ENCODE assay signal across 21 cellular contexts in the genomic region with DNA sequence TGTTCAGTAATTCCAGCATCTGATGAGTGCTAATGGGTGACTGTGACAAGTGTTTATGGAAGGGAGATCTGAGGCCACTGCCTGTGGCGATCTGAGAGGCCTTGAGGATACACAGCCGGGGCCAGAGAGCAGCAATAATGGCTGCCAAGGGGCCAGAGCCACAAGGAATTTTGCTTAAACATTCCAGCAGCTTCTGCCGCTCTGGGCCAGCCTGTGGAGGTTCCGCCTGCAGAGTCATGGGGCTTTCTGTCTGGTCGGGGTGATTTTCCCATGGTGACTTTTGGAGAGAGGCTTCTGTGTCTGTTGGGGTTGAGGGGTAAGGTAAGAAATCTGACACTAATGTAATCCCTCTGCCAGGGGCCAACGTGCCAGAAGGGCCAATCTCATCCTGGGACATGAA.
DNase-seq lines count a peak whose midpoint lies in the region; ATAC-seq and TF ChIP-seq lines count a peak whose summit lies in the region.
"Had no signal": no experiment of that assay in that cellular context is flagged by ENCODE, and none has a peak within 500 bp of the region (broad histone marks: within the 10 kb centered on the region; RNA-seq: fewer than 3 reads in every experiment).

No MANE protein-coding gene starts in this region.

- H4K20me1 ChIP-seq in GM23338 (replicated peaks; ENCODE audit: insufficient read depth) = no peaks in the 10 kb centered on the region

- no peaks in the 10 kb centered on the region for H3K9me2 ChIP-seq in GM23338 (ENCODE audit: insufficient read depth)

- H3K4me1 ChIP-seq in GM23338 (ENCODE audit: insufficient read depth) (no peaks in the 10 kb centered on the region; the same call in none of the 2 replicates), sigmoid colon (peaks cover 0 to 33% (median 30%) of the 10 kb centered on the region in 4 donors)
- H3K4me1 ChIP-seq: suprapubic skin had no signal

- H3K4me3 ChIP-seq in GM23338 (no peak overlapping the region), sigmoid colon (no peak overlapping the region)
- H3K4me3 ChIP-seq: suprapubic skin had no signal

- H3K36me3 ChIP-seq in GM23338 (ENCODE audit: insufficient read depth) (no peaks in the 10 kb centered on the region), sigmoid colon (no peaks in the 10 kb centered on the region)
- H3K36me3 ChIP-seq: neutrophil, suprapubic skin had no signal

- TF ChIP-seq POLR2A in sigmoid colon (IDR thresholded peaks at IDR 0.05) = no peak

- H3K4me3 Mint-ChIP-seq in GM23338 = no peak overlapping the region
- H3K4me3 Mint-ChIP-seq: CD4-positive, CD25-positive, alpha-beta regulatory T cell had no signal

- peak overlapping the region; percentile 84; the same call in 1 of the 2 replicates for H2AFZ ChIP-seq in GM23338

- WGBS in sigmoid colon, 2 donors = 77 to 82% methylated on average over 6 of the region's 6 CpGs

- H3K36me3 Mint-ChIP-seq in GM23338 (ENCODE audit: low read depth) = no peaks in the 10 kb centered on the region
- H3K36me3 Mint-ChIP-seq in activated naive CD4-positive, alpha-beta T cell treated with anti-CD3 and anti-CD28 coated beads, Interleukin-2, amount 50 U/mL, for 72 hours = no peaks in the 10 kb centered on the region
- H3K36me3 Mint-ChIP-seq: CD4-positive, CD25-positive, alpha-beta regulatory T cell had no signal

- peaks cover 21% of the 10 kb centered on the region for H3K4me1 Mint-ChIP-seq in GM23338
- H3K4me1 Mint-ChIP-seq: CD4-positive, CD25-positive, alpha-beta regulatory T cell had no signal

- peak; percentile 41 for DNase-seq in GM23338 (ENCODE audit: low spot score)
- DNase-seq in astrocyte of the hippocampus (ENCODE audit: low read depth, low spot score) = peak; percentile 49
- peak; percentile 35 for DNase-seq in iPS-NIHi7 (ENCODE audit: extremely low spot score)
- DNase-seq in sigmoid colon = no peak
- no peak for DNase-seq in activated T-cell treated with anti-CD3 and anti-CD28 coated beads, Interleukin-2, amount 50 U/mL, for 48 hours
- no peak for DNase-seq in middle frontal gyrus (ENCODE audit: extremely low spot score, low spot score)
- DNase-seq in activated naive CD4-positive, alpha-beta T cell treated with anti-CD3 and anti-CD28 coated beads, Interleukin-2, amount 50 U/mL, for 72 hours (ENCODE audit: low spot score in 2 of 2) = no peak
- DNase-seq: activated CD4-positive, alpha-beta T cell treated with anti-CD3 and anti-CD28 coated beads for 48 hours; amygdala; CD4-positive, CD25-positive, alpha-beta regulatory T cell; hippocampal formation; kidney glomerular epithelial cell; NCI-H1092 treated with DMSO at 0.1 percent for 48 hours; NCI-H2081; NCI-H446; RPMI8226; stimulated activated CD4-positive, alpha-beta T cell treated with anti-CD3 and anti-CD28 coated beads, Interleukin-12 subunit alpha, Interleukin-12 subunit beta, amount 100 ng/mL, for 4 hours; stimulated activated CD8-positive, alpha-beta memory T cell treated with anti-CD3 and anti-CD28 coated beads, Interleukin-4, amount 100 ng/mL, for 48 hours had no signal

- H3K27ac ChIP-seq in GM23338 (ENCODE audit: low read depth) (no peak overlapping the region), sigmoid colon (peak overlapping the region; percentile 56 to 79 (median 60))
- H3K27ac ChIP-seq: neutrophil, suprapubic skin had no signal

- H3K9me3 ChIP-seq in sigmoid colon = no peaks in the 10 kb centered on the region
- H3K9me3 ChIP-seq: neutrophil, suprapubic skin had no signal

- no peak for TF ChIP-seq EP300 in sigmoid colon (IDR thresholded peaks at IDR 0.05)

- ATAC-seq in GM23338 (peak; percentile 64), HG03175 (IDR thresholded peaks at IDR 0.05; ENCODE audit: unreplicated experiment) (no peak)
- no peak for ATAC-seq in activated naive CD4-positive, alpha-beta T cell treated with anti-CD3 and anti-CD28 coated beads, Interleukin-2, amount 50 U/mL, for 72 hours

- H3K79me2 ChIP-seq in GM23338 (replicated peaks; ENCODE audit: insufficient read depth) = no peaks in the 10 kb centered on the region

- TF ChIP-seq CTCF in GM23338 (conservative IDR thresholded peaks at IDR 0.05; ENCODE audit: low read depth in 2 of 2) (no peak), sigmoid colon (IDR thresholded peaks at IDR 0.05) (no peak)

- intact Hi-C loops in sigmoid colon (cut with DNase I) = no loop called here

- H3K9me3 Mint-ChIP-seq in GM23338 = no peaks in the 10 kb centered on the region
- H3K9me3 Mint-ChIP-seq in activated naive CD4-positive, alpha-beta T cell treated with anti-CD3 and anti-CD28 coated beads, Interleukin-2, amount 50 U/mL, for 72 hours = no peaks in the 10 kb centered on the region

- no peaks in the 10 kb centered on the region for H3F3A ChIP-seq in GM23338 (replicated peaks; ENCODE audit: low read depth)

- no peak overlapping the region; the same call in 1 of the 2 replicates for H3K27ac Mint-ChIP-seq in GM23338
- no peak overlapping the region for H3K27ac Mint-ChIP-seq in activated naive CD4-positive, alpha-beta T cell treated with anti-CD3 and anti-CD28 coated beads, Interleukin-2, amount 50 U/mL, for 72 hours
- H3K27ac Mint-ChIP-seq: CD4-positive, CD25-positive, alpha-beta regulatory T cell had no signal

- H3K27me3 Mint-ChIP-seq in GM23338 (ENCODE audit: insufficient read depth, low read depth, poor library complexity) = no peaks in the 10 kb centered on the region
- H3K27me3 Mint-ChIP-seq: CD4-positive, CD25-positive, alpha-beta regulatory T cell had no signal

- H3K27me3 ChIP-seq in GM23338 (ENCODE audit: insufficient read depth) (no peaks in the 10 kb centered on the region), sigmoid colon (no peaks in the 10 kb centered on the region)
- H3K27me3 ChIP-seq: neutrophil, suprapubic skin had no signal

- no peak overlapping the region for H3K4me2 ChIP-seq in GM23338

TF ChIP-seq in GM23338, 12 proteins besides CTCF, POLR2A, EP300 and RAD21 (continues in another document):
- no peak for TF ChIP-seq JUNB (IDR thresholded peaks at IDR 0.05; ENCODE audit: unreplicated experiment)
- no peak for TF ChIP-seq STAT1 (IDR thresholded peaks at IDR 0.05; ENCODE audit: unreplicated experiment)
- no peak for TF ChIP-seq EZH2 (IDR thresholded peaks at IDR 0.05; ENCODE audit: low read depth, unreplicated experiment)
- TF ChIP-seq, protein P1, sequence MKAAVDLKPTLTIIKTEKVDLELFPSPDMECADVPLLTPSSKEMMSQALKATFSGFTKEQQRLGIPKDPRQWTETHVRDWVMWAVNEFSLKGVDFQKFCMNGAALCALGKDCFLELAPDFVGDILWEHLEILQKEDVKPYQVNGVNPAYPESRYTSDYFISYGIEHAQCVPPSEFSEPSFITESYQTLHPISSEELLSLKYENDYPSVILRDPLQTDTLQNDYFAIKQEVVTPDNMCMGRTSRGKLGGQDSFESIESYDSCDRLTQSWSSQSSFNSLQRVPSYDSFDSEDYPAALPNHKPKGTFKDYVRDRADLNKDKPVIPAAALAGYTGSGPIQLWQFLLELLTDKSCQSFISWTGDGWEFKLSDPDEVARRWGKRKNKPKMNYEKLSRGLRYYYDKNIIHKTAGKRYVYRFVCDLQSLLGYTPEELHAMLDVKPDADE (IDR thresholded peaks at IDR 0.05) = no peak
- no peak for TF ChIP-seq POLR2AphosphoS5 (IDR thresholded peaks at IDR 0.05; ENCODE audit: low read depth)
- TF ChIP-seq ZNF331 (CRISPR knock-in tag; IDR thresholded peaks at IDR 0.05; ENCODE audit: low read depth) = no peak
- TF ChIP-seq EZH2phosphoT487 (IDR thresholded peaks at IDR 0.05; ENCODE audit: unreplicated experiment) = no peak
- no peak for TF ChIP-seq CREB1 (CRISPR knock-in tag; IDR thresholded peaks at IDR 0.05; ENCODE audit: low read depth)
- no peak for TF ChIP-seq REST (IDR thresholded peaks at IDR 0.05; ENCODE audit: unreplicated experiment)

Comparison
In these comparisons a context has a peak if more than half of its experiments do, and no peak if none do; other contexts are left out.
1. DNase-seq: peak in GM23338 (single experiment), astrocyte of the hippocampus (single experiment) and iPS-NIHi7 (single experiment); none in sigmoid colon (single experiment), activated T-cell treated with anti-CD3 and anti-CD28 coated beads, Interleukin-2, amount 50 U/mL, for 48 hours (0 of 2), middle frontal gyrus (single experiment) and activated naive CD4-positive, alpha-beta T cell treated with anti-CD3 and anti-CD28 coated beads, Interleukin-2, amount 50 U/mL, for 72 hours (0 of 2).